ENCODE assay signal across 1 cellular context in genomic region chr11:506950-507726, GRCh38.
TF ChIP-seq lines count a peak whose summit lies in the region.

Gene RNH1 (minus strand): TSS chr11:507242. CDS start chr11:502162, 5,080 bp downstream.

TF ChIP-seq in HepG2, 621 proteins besides CTCF, POLR2A, EP300 and RAD21 (continued from another document and continues in another):
- TF ChIP-seq ZBTB40 (IDR thresholded peaks at IDR 0.05) (no peak), ZBTB40 (CRISPR knock-in tag; IDR thresholded peaks at IDR 0.05) (0 out of 2 replicates have a peak, but pooled peaks have one; percentile 19), ZBTB49 (CRISPR knock-in tag; IDR thresholded peaks at IDR 0.05; ENCODE audit: borderline replicate concordance) (peak; percentile 70; the same call in 1 of the 2 replicates), ZNF780A (CRISPR knock-in tag; IDR thresholded peaks at IDR 0.05) (0 out of 2 replicates have a peak, but pooled peaks have one; percentile 30), USF2 (IDR thresholded peaks at IDR 0.05; ENCODE audit: low read depth, low read length) (no peak), USF2 (CRISPR knock-in tag; IDR thresholded peaks at IDR 0.05; ENCODE audit: borderline replicate concordance) (no peak), TBX2 (CRISPR knock-in tag; IDR thresholded peaks at IDR 0.05; ENCODE audit: borderline replicate concordance) (peak; percentile 42; the same call in 1 of the 2 replicates), BORCS8-MEF2B (CRISPR knock-in tag; IDR thresholded peaks at IDR 0.05) (no peak; the same call in 1 of the 2 replicates), RFX1 (IDR thresholded peaks at IDR 0.05) (no peak), ZSCAN9 (CRISPR knock-in tag; IDR thresholded peaks at IDR 0.05; ENCODE audit: borderline replicate concordance) (no peak), IRX3 (CRISPR knock-in tag; IDR thresholded peaks at IDR 0.05; ENCODE audit: borderline replicate concordance, low read depth) (peak; percentile 92; the same call in 1 of the 2 replicates), JUN (CRISPR knock-in tag; IDR thresholded peaks at IDR 0.05) (no peak), ZFY (CRISPR knock-in tag; IDR thresholded peaks at IDR 0.05) (peak; percentile 95), ZNF775 (CRISPR knock-in tag; IDR thresholded peaks at IDR 0.05; ENCODE audit: borderline replicate concordance) (no peak), SRY (CRISPR knock-in tag; IDR thresholded peaks at IDR 0.05) (0 out of 2 replicates have a peak, but pooled peaks have one; percentile 30), ZNF772 (CRISPR knock-in tag; IDR thresholded peaks at IDR 0.05) (no peak; the same call in 1 of the 2 replicates), ZNF766 (CRISPR knock-in tag; IDR thresholded peaks at IDR 0.05; ENCODE audit: borderline replicate concordance) (peak; percentile 9; the same call in 1 of the 2 replicates), CREBL2 (CRISPR knock-in tag; IDR thresholded peaks at IDR 0.05; ENCODE audit: borderline replicate concordance) (peak; percentile 24; the same call in 1 of the 2 replicates), ZNF782 (CRISPR knock-in tag; IDR thresholded peaks at IDR 0.05; ENCODE audit: borderline replicate concordance) (no peak), EEA1 (CRISPR knock-in tag; IDR thresholded peaks at IDR 0.05; ENCODE audit: borderline replicate concordance) (0 out of 2 replicates have a peak, but pooled peaks have one; percentile 6), ZNF260 (CRISPR knock-in tag; IDR thresholded peaks at IDR 0.05; ENCODE audit: borderline replicate concordance, low read depth) (no peak), HDAC6 (IDR thresholded peaks at IDR 0.05; ENCODE audit: low read depth, low read length) (no peak), FOXA3 (CRISPR knock-in tag; IDR thresholded peaks at IDR 0.05) (no peak), HDAC1 (CRISPR knock-in tag; IDR thresholded peaks at IDR 0.05) (peak; percentile 82; the same call in 1 of the 2 replicates), REXO4 (CRISPR knock-in tag; IDR thresholded peaks at IDR 0.05; ENCODE audit: borderline replicate concordance) (no peak), ZNF367 (CRISPR knock-in tag; IDR thresholded peaks at IDR 0.05; ENCODE audit: borderline replicate concordance) (no peak), SNAPC2 (CRISPR knock-in tag; IDR thresholded peaks at IDR 0.05) (0 out of 2 replicates have a peak, but pooled peaks have one; percentile 50), GABPA (IDR thresholded peaks at IDR 0.05; ENCODE audit: low read depth, low read length) (no peak), GABPA (CRISPR knock-in tag; IDR thresholded peaks at IDR 0.05; ENCODE audit: low read depth) (no peak), TCF12 (IDR thresholded peaks at IDR 0.05) (no peak), TCF12 (CRISPR knock-in tag; IDR thresholded peaks at IDR 0.05) (0 out of 2 replicates have a peak, but pooled peaks have one; percentile 4), ZNF761 (CRISPR knock-in tag; conservative IDR thresholded peaks at IDR 0.05) (no peak), MXD4 (CRISPR knock-in tag; IDR thresholded peaks at IDR 0.05) (0 out of 2 replicates have a peak, but pooled peaks have one; percentile 6), ZSCAN21 (CRISPR knock-in tag; IDR thresholded peaks at IDR 0.05; ENCODE audit: borderline replicate concordance) (peak; percentile 63; the same call in 1 of the 2 replicates), ZMYM4 (CRISPR knock-in tag; IDR thresholded peaks at IDR 0.05) (peak; percentile 44; the same call in 1 of the 2 replicates), ZBTB8A (CRISPR knock-in tag; IDR thresholded peaks at IDR 0.05; ENCODE audit: borderline replicate concordance, low read depth) (no peak), ZFP37 (CRISPR knock-in tag; IDR thresholded peaks at IDR 0.05; ENCODE audit: borderline replicate concordance) (no peak), TAF15 (IDR thresholded peaks at IDR 0.05; ENCODE audit: low read depth, low read length, poor library complexity, severe bottlenecking) (no peak), BCLAF1 (IDR thresholded peaks at IDR 0.05) (no peak), TEAD3 (CRISPR knock-in tag; optimal IDR thresholded peaks at IDR 0.05; ENCODE audit: borderline replicate concordance) (no peak), ZNF747 (CRISPR knock-in tag; IDR thresholded peaks at IDR 0.05; ENCODE audit: borderline replicate concordance) (no peak; the same call in 1 of the 2 replicates), ZNF776 (CRISPR knock-in tag; IDR thresholded peaks at IDR 0.05) (peak; percentile 47; the same call in 1 of the 2 replicates), ZNF446 (CRISPR knock-in tag; IDR thresholded peaks at IDR 0.05) (no peak), ATF3 (CRISPR knock-in tag; IDR thresholded peaks at IDR 0.05) (no peak), TFDP1 (CRISPR knock-in tag; IDR thresholded peaks at IDR 0.05; ENCODE audit: borderline replicate concordance) (peak; percentile 73), JARID2 (CRISPR knock-in tag; IDR thresholded peaks at IDR 0.05; ENCODE audit: insufficient replicate concordance) (no peak), LBX2 (CRISPR knock-in tag; IDR thresholded peaks at IDR 0.05; ENCODE audit: borderline replicate concordance) (no peak), ZNF263 (CRISPR knock-in tag; IDR thresholded peaks at IDR 0.05) (no peak), ZNF431 (CRISPR knock-in tag; IDR thresholded peaks at IDR 0.05; ENCODE audit: borderline replicate concordance, low read depth) (peak; percentile 84; the same call in 1 of the 2 replicates)
